In the genomic region with DNA sequence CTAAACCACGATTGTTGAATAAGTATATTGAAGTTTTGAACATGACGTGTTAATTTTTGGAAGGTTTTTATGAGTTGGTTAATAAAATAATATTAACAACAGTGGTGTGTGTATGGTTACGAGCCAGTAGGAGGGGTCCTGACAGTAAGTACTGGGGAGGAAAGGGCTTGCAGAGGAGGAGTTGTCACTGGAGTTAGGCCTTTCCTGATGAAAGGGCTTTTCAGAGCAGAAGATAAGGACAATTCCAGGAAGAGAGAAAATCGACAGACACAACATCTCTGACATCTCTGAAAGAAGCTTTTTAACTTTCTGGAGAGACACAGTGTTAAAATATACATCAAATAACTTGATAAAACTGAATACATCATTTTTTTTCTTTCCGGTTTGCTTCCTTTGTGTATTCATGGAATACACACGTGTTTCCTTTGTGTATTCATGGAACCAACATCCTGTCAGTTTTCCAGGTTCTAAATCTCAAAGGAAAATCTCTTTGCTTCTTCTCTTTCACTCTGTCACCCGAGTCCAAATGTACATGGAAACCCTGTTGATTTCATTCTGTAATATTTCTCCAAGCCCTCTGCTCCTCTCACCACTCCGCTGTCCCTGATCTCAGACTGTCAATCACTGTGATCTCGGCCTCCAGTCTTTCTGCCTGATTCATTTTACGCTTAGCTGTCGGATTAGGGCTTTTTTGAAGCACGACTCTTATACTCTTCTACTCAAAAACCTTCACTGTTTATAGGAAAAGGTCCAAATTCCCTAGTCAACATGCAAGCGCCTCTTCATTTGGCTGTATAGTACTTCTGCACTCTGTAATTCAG, we compare ENCODE assay signal across 19 cellular contexts.
"Had no signal": no experiment of that assay in that cellular context is flagged by ENCODE, and none has a peak within 500 bp of the region (broad histone marks: within the 10 kb centered on the region; RNA-seq: fewer than 3 reads in every experiment).

No MANE protein-coding gene starts in this region.

- H3K4me1 ChIP-seq: body of pancreas, right lobe of liver had no signal

- DNase-seq: activated CD4-positive, alpha-beta memory T cell treated with anti-CD3 and anti-CD28 coated beads, Interleukin-2, amount 10 ng/mL, durations not matched to agents 7 days and 5 days; activated CD4-positive, alpha-beta T cell treated with anti-CD3 and anti-CD28 coated beads for 36 hours; activated gamma-delta T cell; activated T-cell treated with anti-CD3 and anti-CD28 coated beads, Interleukin-2, amount 50 U/mL, for 4 hours; amniotic stem cell; body of pancreas; central memory CD4-positive, alpha-beta T cell; effector memory CD4-positive, alpha-beta T cell; gastrocnemius medialis; heart right ventricle; natural killer cell; occipital lobe; right lobe of liver; stimulated activated naive CD8-positive, alpha-beta T cell treated with anti-CD3 and anti-CD28 coated beads, Interleukin-15, amount 100 ng/mL, for 72 hours; WERI-Rb-1 had no signal

- H3K4me3 Mint-ChIP-seq: activated CD4-positive, alpha-beta memory T cell treated with anti-CD3 and anti-CD28 coated beads, Interleukin-2, amount 10 ng/mL, durations not matched to agents 7 days and 5 days; activated CD4-positive, alpha-beta T cell treated with anti-CD3 and anti-CD28 coated beads for 36 hours; activated T-cell treated with anti-CD3 and anti-CD28 coated beads, Interleukin-2, amount 50 U/mL, for 4 hours; natural killer cell; stimulated activated naive CD8-positive, alpha-beta T cell treated with anti-CD3 and anti-CD28 coated beads, Interleukin-15, amount 100 ng/mL, for 72 hours had no signal

- H3K27ac Mint-ChIP-seq: activated CD4-positive, alpha-beta memory T cell treated with anti-CD3 and anti-CD28 coated beads, Interleukin-2, amount 10 ng/mL, durations not matched to agents 7 days and 5 days; activated CD4-positive, alpha-beta T cell treated with anti-CD3 and anti-CD28 coated beads for 36 hours; activated naive CD4-positive, alpha-beta T cell treated with anti-CD3 and anti-CD28 coated beads, Interleukin-2, amount 50 U/mL, for 72 hours; natural killer cell; progenitor cell of endocrine pancreas; stimulated activated naive CD8-positive, alpha-beta T cell treated with anti-CD3 and anti-CD28 coated beads, Interleukin-15, amount 100 ng/mL, for 72 hours had no signal

- H3K36me3 ChIP-seq: gastrocnemius medialis, heart right ventricle, right lobe of liver, WERI-Rb-1 had no signal

- H3K4me1 Mint-ChIP-seq: activated CD4-positive, alpha-beta memory T cell treated with anti-CD3 and anti-CD28 coated beads, Interleukin-2, amount 10 ng/mL, durations not matched to agents 7 days and 5 days; activated CD4-positive, alpha-beta T cell treated with anti-CD3 and anti-CD28 coated beads for 36 hours; natural killer cell; stimulated activated naive CD8-positive, alpha-beta T cell treated with anti-CD3 and anti-CD28 coated beads, Interleukin-15, amount 100 ng/mL, for 72 hours had no signal

- ATAC-seq: activated CD4-positive, alpha-beta T cell treated with anti-CD3 and anti-CD28 coated beads for 36 hours; activated naive CD4-positive, alpha-beta T cell treated with anti-CD3 and anti-CD28 coated beads, Interleukin-2, amount 50 U/mL, for 72 hours; activated T-cell treated with anti-CD3 and anti-CD28 coated beads, Interleukin-2, amount 50 U/mL, for 4 hours; body of pancreas; gastrocnemius medialis; heart right ventricle; natural killer cell; right lobe of liver; stimulated activated naive CD8-positive, alpha-beta T cell treated with anti-CD3 and anti-CD28 coated beads, Interleukin-15, amount 100 ng/mL, for 72 hours had no signal

- H3K27me3 Mint-ChIP-seq: activated CD4-positive, alpha-beta T cell treated with anti-CD3 and anti-CD28 coated beads for 36 hours; progenitor cell of endocrine pancreas had no signal

- H3K4me3 ChIP-seq: body of pancreas, coronary artery, gastrocnemius medialis, heart right ventricle, right lobe of liver had no signal

- H3K27ac ChIP-seq: body of pancreas, coronary artery, epithelial cell of prostate, gastrocnemius medialis, right lobe of liver, WERI-Rb-1 had no signal

- H3K9me3 ChIP-seq: body of pancreas, gastrocnemius medialis, heart right ventricle, right lobe of liver had no signal

- H3K27me3 ChIP-seq: body of pancreas, gastrocnemius medialis, heart right ventricle, right lobe of liver had no signal

- H3K9me3 Mint-ChIP-seq: activated CD4-positive, alpha-beta memory T cell treated with anti-CD3 and anti-CD28 coated beads, Interleukin-2, amount 10 ng/mL, durations not matched to agents 7 days and 5 days; activated naive CD4-positive, alpha-beta T cell treated with anti-CD3 and anti-CD28 coated beads, Interleukin-2, amount 50 U/mL, for 72 hours; activated T-cell treated with anti-CD3 and anti-CD28 coated beads, Interleukin-2, amount 50 U/mL, for 4 hours; natural killer cell; stimulated activated naive CD8-positive, alpha-beta T cell treated with anti-CD3 and anti-CD28 coated beads, Interleukin-15, amount 100 ng/mL, for 72 hours had no signal

- H3K36me3 Mint-ChIP-seq: activated naive CD4-positive, alpha-beta T cell treated with anti-CD3 and anti-CD28 coated beads, Interleukin-2, amount 50 U/mL, for 72 hours; natural killer cell had no signal
